ENCODE assay signal across 32 cellular contexts in genomic region chr15:63672775-63673174, GRCh38.
DNase-seq lines count a peak whose midpoint lies in the region; ATAC-seq, FAIRE-seq and TF ChIP-seq lines count a peak whose summit lies in the region.
"Had no signal": no experiment of that assay in that cellular context is flagged by ENCODE, and none has a peak within 500 bp of the region (broad histone marks: within the 10 kb centered on the region; RNA-seq: fewer than 3 reads in every experiment).

No MANE protein-coding gene starts in this region.

- H3K9me3 ChIP-seq in CD4-positive, alpha-beta T cell (ENCODE audit: control insufficient read depth, low read length), result no peaks in the 10 kb centered on the region
- H3K9me3 ChIP-seq in BE2C, result no peaks in the 10 kb centered on the region
- no peaks in the 10 kb centered on the region for H3K9me3 ChIP-seq in right lobe of liver
- no peaks in the 10 kb centered on the region for H3K9me3 ChIP-seq in prostate gland
- H3K9me3 ChIP-seq: heart left ventricle, left lung, MG63, right atrium auricular region, thyroid gland had no signal

- ATAC-seq in CD4-positive, alpha-beta T cell (ENCODE audit: poor library complexity), result peak; percentile 22
- peak; percentile 49 for ATAC-seq in activated CD8-positive, alpha-beta T cell treated with anti-CD3 and anti-CD28 coated beads for 36 hours
- ATAC-seq in right lobe of liver, result no peak
- ATAC-seq: esophagus mucosa, foreskin keratinocyte, heart left ventricle, left lung, WTC11 had no signal

- no peak overlapping the region for H3K4me3 Mint-ChIP-seq in activated CD4-positive, alpha-beta T cell treated with anti-CD3 and anti-CD28 coated beads, Interleukin-2, amount 10 ng/mL, durations not matched to agents 7 days and 5 days
- H3K4me3 Mint-ChIP-seq in CD4-positive, alpha-beta T cell, result no peak overlapping the region
- no peak overlapping the region for H3K4me3 Mint-ChIP-seq in activated CD8-positive, alpha-beta T cell treated with anti-CD3 and anti-CD28 coated beads for 36 hours
- H3K4me3 Mint-ChIP-seq: activated naive CD4-positive, alpha-beta T cell treated with anti-CD3 and anti-CD28 coated beads for 36 hours; endodermal cell; WTC11 had no signal

- no peaks in the 10 kb centered on the region for H3K27me3 Mint-ChIP-seq in activated CD4-positive, alpha-beta T cell treated with anti-CD3 and anti-CD28 coated beads, Interleukin-2, amount 10 ng/mL, durations not matched to agents 7 days and 5 days
- no peaks in the 10 kb centered on the region for H3K27me3 Mint-ChIP-seq in CD4-positive, alpha-beta T cell
- no peaks in the 10 kb centered on the region for H3K27me3 Mint-ChIP-seq in activated CD8-positive, alpha-beta T cell treated with anti-CD3 and anti-CD28 coated beads for 36 hours

- peaks cover 68% of the 10 kb centered on the region for H3K36me3 Mint-ChIP-seq in activated CD4-positive, alpha-beta T cell treated with anti-CD3 and anti-CD28 coated beads, Interleukin-2, amount 10 ng/mL, durations not matched to agents 7 days and 5 days (ENCODE audit: low read depth)
- peaks cover 98% of the 10 kb centered on the region for H3K36me3 Mint-ChIP-seq in CD4-positive, alpha-beta T cell (ENCODE audit: low read depth)
- peaks cover 52% of the 10 kb centered on the region for H3K36me3 Mint-ChIP-seq in activated CD8-positive, alpha-beta T cell treated with anti-CD3 and anti-CD28 coated beads for 36 hours (ENCODE audit: low read depth)

- no peak for DNase-seq in activated CD4-positive, alpha-beta T cell treated with anti-CD3 and anti-CD28 coated beads, Interleukin-2, amount 10 ng/mL, durations not matched to agents 7 days and 5 days
- no peak for DNase-seq in activated CD4-positive, alpha-beta T cell treated with anti-CD3 and anti-CD28 coated beads, Interleukin-2, amount 50 U/mL, for 4 hours
- no peak for DNase-seq in CD4-positive, alpha-beta T cell
- no peak for DNase-seq in activated CD8-positive, alpha-beta T cell treated with anti-CD3 and anti-CD28 coated beads for 36 hours
- no peak for DNase-seq in BE2C
- DNase-seq in right lobe of liver, result no peak
- no peak for DNase-seq in prostate gland (ENCODE audit: low spot score)
- DNase-seq: activated naive CD4-positive, alpha-beta T cell treated with anti-CD3 and anti-CD28 coated beads for 36 hours; COR-L47; DMS53; endodermal cell; foreskin keratinocyte; HCEC 1CT; heart left ventricle; islet precursor cell; left lung; mesendoderm; MG63; NCI-H1105 treated with DMSO at 0.1 percent for 48 hours; NCI-H187 treated with DMSO at 0.1 percent for 48 hours; NCI-H2171 treated with DMSO at 0.1 percent for 48 hours; NCI-H510A treated with DMSO at 0.1 percent for 48 hours; stimulated activated CD8-positive, alpha-beta memory T cell treated with anti-CD3 and anti-CD28 coated beads, Interleukin-4, amount 100 ng/mL, for 48 hours; thyroid gland had no signal

- TF ChIP-seq POLR2A in right lobe of liver (IDR thresholded peaks at IDR 0.05) (no peak), prostate gland (IDR thresholded peaks at IDR 0.05) (no peak)

- TF ChIP-seq CTCF in CD4-positive, alpha-beta T cell (IDR thresholded peaks at IDR 0.05), result no peak
- no peak for TF ChIP-seq CTCF in activated CD8-positive, alpha-beta T cell treated with anti-CD3 and anti-CD28 coated beads for 36 hours (IDR thresholded peaks at IDR 0.05)
- TF ChIP-seq CTCF in BE2C (IDR thresholded peaks at IDR 0.05; ENCODE audit: low read depth, low read length) (no peak), right lobe of liver (IDR thresholded peaks at IDR 0.05) (no peak), prostate gland (IDR thresholded peaks at IDR 0.05) (no peak)

- intact Hi-C loops in CD4-positive, alpha-beta T cell (cut with DNase I, micrococcal nuclease), result loop anchor here in 1 of 2 experiments (10.0 kb wide), 1 partner anchor 48 kb away; no protein-coding TSS in a partner anchor
- intact Hi-C loops in activated CD8-positive, alpha-beta T cell treated with anti-CD3 and anti-CD28 coated beads for 36 hours (cut with micrococcal nuclease), result no loop called here
- intact Hi-C loops in right lobe of liver (cut with DNase I), result no loop called here
- intact Hi-C loops in prostate gland (cut with DNase I), result no loop called here

- POLR2A ChIA-PET in activated CD4-positive, alpha-beta T cell treated with anti-CD3 and anti-CD28 coated beads, Interleukin-2, amount 10 ng/mL, durations not matched to agents 7 days and 5 days (lab: Charles Lee), result no interaction called here
- POLR2A ChIA-PET in CD4-positive, alpha-beta T cell (lab: Charles Lee), result interaction anchor here (1.3 kb wide), 1 partner anchor 25 kb away, joined by 3 read pairs; no protein-coding TSS in a partner anchor
- POLR2A ChIA-PET in activated CD8-positive, alpha-beta T cell treated with anti-CD3 and anti-CD28 coated beads for 36 hours (lab: Charles Lee), result interaction anchor here (0.9 to 1.0 kb wide), 2 partner anchors 9 to 17 kb away, joined by 3 read pairs; no protein-coding TSS in a partner anchor

- no peaks in the 10 kb centered on the region for H3K27me3 ChIP-seq in CD4-positive, alpha-beta T cell (ENCODE audit: control insufficient read depth, insufficient read depth, low read length)
- H3K27me3 ChIP-seq in BE2C (no peaks in the 10 kb centered on the region), right lobe of liver (no peaks in the 10 kb centered on the region), prostate gland (replicated peaks; ENCODE audit: insufficient read depth) (no peaks in the 10 kb centered on the region)
- H3K27me3 ChIP-seq: cardiac muscle cell, foreskin keratinocyte, heart left ventricle, left lung, MG63, right atrium auricular region, thyroid gland had no signal

- H3K27ac Mint-ChIP-seq in activated CD4-positive, alpha-beta T cell treated with anti-CD3 and anti-CD28 coated beads, Interleukin-2, amount 10 ng/mL, durations not matched to agents 7 days and 5 days, result peak overlapping the region; percentile 81
- H3K27ac Mint-ChIP-seq in CD4-positive, alpha-beta T cell, result peak overlapping the region; percentile 87
- H3K27ac Mint-ChIP-seq in activated CD8-positive, alpha-beta T cell treated with anti-CD3 and anti-CD28 coated beads for 36 hours, result peak overlapping the region; percentile 58
- H3K27ac Mint-ChIP-seq: endodermal cell had no signal

- no peak overlapping the region for H3K4me3 ChIP-seq in BE2C (ENCODE audit: low read depth, low read length)
- H3K4me3 ChIP-seq in right lobe of liver, result no peak overlapping the region
- H3K4me3 ChIP-seq in prostate gland, result no peak overlapping the region
- H3K4me3 ChIP-seq: cardiac muscle cell, heart left ventricle, left lung, MG63, right atrium auricular region, thyroid gland had no signal

- no peak overlapping the region for H3K27ac ChIP-seq in CD4-positive, alpha-beta T cell (ENCODE audit: low read depth, low read length)
- H3K27ac ChIP-seq in right lobe of liver (no peak overlapping the region), prostate gland (no peak overlapping the region)
- H3K27ac ChIP-seq: cardiac muscle cell, foreskin keratinocyte, heart left ventricle, KMS-11, left lung, right atrium auricular region, thyroid gland had no signal

- peak; percentile 60 for FAIRE-seq in endometrium (lab: Jason Lieb, UNC)
- FAIRE-seq: A204.1, astrocyte had no signal

- H3K4me1 ChIP-seq in BE2C (no peaks in the 10 kb centered on the region), right lobe of liver (peaks cover 0 to 7% (median 2%) of the 10 kb centered on the region in 4 donors), prostate gland (replicated peaks) (no peaks in the 10 kb centered on the region)
- H3K4me1 ChIP-seq: foreskin keratinocyte, right atrium auricular region, thyroid gland had no signal

- peaks cover 61% of the 10 kb centered on the region for H3K4me1 Mint-ChIP-seq in activated CD4-positive, alpha-beta T cell treated with anti-CD3 and anti-CD28 coated beads, Interleukin-2, amount 10 ng/mL, durations not matched to agents 7 days and 5 days
- peaks cover 58% of the 10 kb centered on the region for H3K4me1 Mint-ChIP-seq in CD4-positive, alpha-beta T cell (ENCODE audit: low read depth)
- peaks cover 47% of the 10 kb centered on the region for H3K4me1 Mint-ChIP-seq in activated CD8-positive, alpha-beta T cell treated with anti-CD3 and anti-CD28 coated beads for 36 hours (ENCODE audit: low read depth)
- H3K4me1 Mint-ChIP-seq: WTC11 had no signal

- no peaks in the 10 kb centered on the region for H3K9me3 Mint-ChIP-seq in activated CD4-positive, alpha-beta T cell treated with anti-CD3 and anti-CD28 coated beads, Interleukin-2, amount 10 ng/mL, durations not matched to agents 7 days and 5 days
- H3K9me3 Mint-ChIP-seq in CD4-positive, alpha-beta T cell, result no peaks in the 10 kb centered on the region
- no peaks in the 10 kb centered on the region for H3K9me3 Mint-ChIP-seq in activated CD8-positive, alpha-beta T cell treated with anti-CD3 and anti-CD28 coated beads for 36 hours
- H3K9me3 Mint-ChIP-seq: activated naive CD4-positive, alpha-beta T cell treated with anti-CD3 and anti-CD28 coated beads for 36 hours; endodermal cell; WTC11 had no signal

- peaks cover 29% of the 10 kb centered on the region for H3K36me3 ChIP-seq in BE2C
- peaks cover 0 to 37% (median 9%) of the 10 kb centered on the region in 4 donors for H3K36me3 ChIP-seq in right lobe of liver
- no peaks in the 10 kb centered on the region for H3K36me3 ChIP-seq in prostate gland

- CTCF ChIA-PET in activated CD4-positive, alpha-beta T cell treated with anti-CD3 and anti-CD28 coated beads, Interleukin-2, amount 10 ng/mL, durations not matched to agents 7 days and 5 days (lab: Charles Lee), result no interaction called here
- CTCF ChIA-PET in CD4-positive, alpha-beta T cell (lab: Charles Lee), result interaction anchor here (0.5 to 1.2 kb wide), 2 partner anchors 23 to 97 kb away, joined by 3 to 4 read pairs; no protein-coding TSS in a partner anchor
- CTCF ChIA-PET in activated CD8-positive, alpha-beta T cell treated with anti-CD3 and anti-CD28 coated beads for 36 hours (lab: Charles Lee), result interaction anchor here (0.6 to 2.2 kb wide), 3 partner anchors 63 to 234 kb away, joined by 3 to 7 read pairs (median 6); no protein-coding TSS in a partner anchor

Comparison
In these comparisons a context has a peak if more than half of its experiments do, and no peak if none do; other contexts are left out.
1. ATAC-seq: peak in CD4-positive, alpha-beta T cell (single experiment) and activated CD8-positive, alpha-beta T cell treated with anti-CD3 and anti-CD28 coated beads for 36 hours (single experiment); none in right lobe of liver (0 of 4).
2. Peak in every context shown above with its lines, with median percentiles within 50 percentile points of each other: H3K27ac Mint-ChIP-seq.